In the genomic region with DNA sequence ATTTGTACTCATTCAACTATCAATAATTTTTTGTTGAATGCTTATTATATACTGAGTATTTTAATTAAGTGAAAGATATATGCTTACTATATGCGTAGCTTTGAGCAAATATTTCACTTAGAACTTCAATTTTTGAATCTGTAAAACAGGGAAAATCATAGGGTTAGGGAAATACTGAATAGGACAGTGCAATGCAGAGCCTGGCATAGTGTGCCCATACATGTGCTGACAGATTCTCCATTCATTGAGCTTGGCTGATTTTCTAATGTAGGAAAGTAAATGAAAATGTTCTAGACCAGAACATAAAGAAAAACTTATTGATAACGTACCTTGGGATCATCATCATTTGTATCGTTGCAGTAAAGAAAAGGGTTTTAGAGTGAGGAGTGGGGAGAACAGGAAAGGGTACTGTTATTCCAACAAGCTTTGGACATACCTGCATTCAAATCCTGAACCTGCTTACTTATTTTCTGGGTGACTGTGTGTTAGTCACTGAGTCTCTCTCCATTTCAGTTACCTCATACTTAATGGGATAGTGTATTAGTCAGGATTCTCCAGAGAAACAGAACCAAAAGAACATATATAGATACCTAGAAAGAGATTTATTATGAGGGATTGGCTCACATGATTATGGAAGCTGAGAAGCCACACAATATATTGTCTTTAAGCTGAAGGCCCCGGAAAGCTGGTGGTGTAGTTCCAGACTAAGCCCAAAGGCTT, we compare ENCODE assay signal across 26 cellular contexts.
"Had no signal": no experiment of that assay in that cellular context is flagged by ENCODE, and none has a peak within 500 bp of the region (broad histone marks: within the 10 kb centered on the region; RNA-seq: fewer than 3 reads in every experiment).

No MANE protein-coding gene starts in this region.

- H3K27ac ChIP-seq: ascending aorta, breast epithelium, coronary artery, dorsolateral prefrontal cortex, esophagus muscularis mucosa had no signal

- H3K27me3 ChIP-seq: ascending aorta, breast epithelium, dorsolateral prefrontal cortex, esophagus muscularis mucosa had no signal

- H3K36me3 ChIP-seq: ascending aorta, breast epithelium, esophagus muscularis mucosa had no signal

- FAIRE-seq: frontal cortex had no signal

- H3K4me1 ChIP-seq: ascending aorta, breast epithelium, esophagus muscularis mucosa had no signal

- H3K4me3 ChIP-seq: ascending aorta, breast epithelium, coronary artery, dorsolateral prefrontal cortex, esophagus muscularis mucosa had no signal

- H3K9me3 ChIP-seq: ascending aorta, breast epithelium, esophagus muscularis mucosa had no signal

- ATAC-seq: activated CD4-positive, alpha-beta T cell treated with anti-CD3 and anti-CD28 coated beads for 36 hours; activated CD8-positive, alpha-beta T cell treated with anti-CD3 and anti-CD28 coated beads, Interleukin-2, amount 10 ng/mL, durations not matched to agents 7 days and 5 days; activated naive CD4-positive, alpha-beta T cell treated with anti-CD3 and anti-CD28 coated beads, Interleukin-2, amount 50 U/mL, for 72 hours; activated T-cell treated with anti-CD3 and anti-CD28 coated beads, Interleukin-2, amount 50 U/mL, for 72 hours had no signal

- DNase-seq: activated CD4-positive, alpha-beta memory T cell treated with anti-CD3 and anti-CD28 coated beads for 36 hours; activated CD4-positive, alpha-beta T cell treated with anti-CD3 and anti-CD28 coated beads for 36 hours; activated CD4-positive, alpha-beta T cell treated with anti-CD3 and anti-CD28 coated beads, Interleukin-2, amount 10 ng/mL, durations not matched to agents 24 days and 14 days; activated CD4-positive, CD25-positive, alpha-beta regulatory T cell; activated CD4-positive, CD25-positive, alpha-beta regulatory T cell treated with anti-CD3 and anti-CD28 coated beads, Interleukin-2, amount 50 U/mL, for 72 hours; activated CD8-positive, alpha-beta memory T cell treated with anti-CD3 and anti-CD28 coated beads, Interleukin-2, amount 50 U/mL, for 48 hours; activated CD8-positive, alpha-beta T cell treated with anti-CD3 and anti-CD28 coated beads, Interleukin-2, amount 10 ng/mL, durations not matched to agents 7 days and 5 days; activated gamma-delta T cell; activated naive CD4-positive, alpha-beta T cell; activated naive CD4-positive, alpha-beta T cell treated with anti-CD3 and anti-CD28 coated beads, Interleukin-2, amount 10 ng/mL, durations not matched to agents 7 days and 5 days; activated naive CD8-positive, alpha-beta T cell treated with anti-CD3 and anti-CD28 coated beads, Interleukin-2, amount 10 ng/mL, durations not matched to agents 7 days and 5 days; activated T-cell treated with anti-CD3 and anti-CD28 coated beads for 4 hours; activated T-cell treated with anti-CD3 and anti-CD28 coated beads, Interleukin-2, amount 50 U/mL, for 24 hours; activated T-cell treated with anti-CD3 and anti-CD28 coated beads, Interleukin-2, amount 50 U/mL, for 72 hours; dorsolateral prefrontal cortex; effector memory CD4-positive, alpha-beta T cell; endodermal cell; erythroblast; head of caudate nucleus; T-helper 2 cell had no signal
